In genomic region chr17:7045492-7046126, GRCh38 we compare ENCODE assay signal across 1 cellular context.
TF ChIP-seq lines count a peak whose summit lies in the region.

No MANE protein-coding gene starts in this region.

TF ChIP-seq in K562, 482 proteins besides CTCF, POLR2A, EP300 and RAD21:
- TF ChIP-seq CCAR2 (IDR thresholded peaks at IDR 0.05; ENCODE audit: low read depth, low read length) (no peak), GTF2B (IDR thresholded peaks at IDR 0.05; ENCODE audit: extremely low read depth, insufficient read length) (no peak), SMARCA4 (IDR thresholded peaks at IDR 0.05) (peak; percentile 56; the same call in 1 of the 2 replicates), CC2D1A (IDR thresholded peaks at IDR 0.05) (0 out of 2 replicates have a peak, but pooled peaks have one; percentile 39), CEBPB (tag; IDR thresholded peaks at IDR 0.05) (0 out of 2 replicates have a peak, but pooled peaks have one; percentile 11), MAFK (IDR thresholded peaks at IDR 0.05; ENCODE audit: low read length) (no peak), CEBPG (CRISPR knock-in tag; IDR thresholded peaks at IDR 0.05) (no peak), CEBPG (tag; conservative IDR thresholded peaks at IDR 0.05 in 1 of 2, IDR thresholded peaks at IDR 0.05 in 1 of 2) (peak in 1 of 2 experiments; percentile 10; a peak in 1 of 4 replicates), ZFP1 (CRISPR knock-in tag; IDR thresholded peaks at IDR 0.05) (peak; percentile 37; the same call in 1 of the 2 replicates), ARID2 (IDR thresholded peaks at IDR 0.05) (0 out of 2 replicates have a peak, but pooled peaks have one; percentile 54), NR2F6 (CRISPR knock-in tag; IDR thresholded peaks at IDR 0.05) (no peak), SMC3 (conservative IDR thresholded peaks at IDR 0.05; ENCODE audit: insufficient read depth, low read depth, low read length) (peak; percentile 59; the same call in 1 of the 2 replicates), DEAF1 (CRISPR knock-in tag; IDR thresholded peaks at IDR 0.05) (peak; percentile 88), SMARCC2 (IDR thresholded peaks at IDR 0.05; ENCODE audit: low read depth) (0 out of 2 replicates have a peak, but pooled peaks have one; percentile 47), ATF7 (IDR thresholded peaks at IDR 0.05) (0 out of 2 replicates have a peak, but pooled peaks have one; percentile 11)
